Comparison of ENCODE assay signal across 8 cellular contexts in the genomic region with DNA sequence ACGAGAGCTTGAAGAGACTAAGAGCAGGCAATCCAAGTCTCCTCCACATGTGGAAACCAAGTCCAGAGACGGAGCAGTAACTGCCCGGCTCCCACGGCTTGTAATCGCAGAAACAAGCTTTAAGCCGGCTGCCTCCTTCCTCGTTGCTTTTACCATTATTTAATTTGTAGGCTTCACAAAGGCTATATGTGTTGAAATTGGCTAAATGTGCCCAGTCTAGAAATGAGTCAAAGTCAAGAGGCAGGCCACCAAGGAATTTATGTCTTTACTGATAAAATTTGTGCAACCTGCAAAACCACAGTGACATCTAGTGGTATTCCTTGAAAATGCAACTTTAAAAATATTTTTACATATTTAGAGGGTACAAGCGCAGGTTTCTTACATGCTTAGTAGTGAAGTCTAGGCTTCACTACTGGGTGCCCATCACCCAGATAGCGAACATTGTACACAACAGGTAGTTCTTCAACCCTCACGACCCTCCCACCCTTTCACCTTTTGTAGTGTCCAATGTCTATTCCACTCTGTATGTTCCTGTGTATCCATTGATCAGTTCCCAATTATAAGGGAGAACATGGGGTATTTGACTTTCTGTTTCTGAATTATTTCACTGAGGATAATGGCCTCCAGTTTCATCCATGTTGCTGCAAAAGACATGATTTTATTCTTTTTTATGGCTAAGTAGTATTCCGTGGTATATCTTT. TPM values are rescaled to one million over a fixed set of nuclear protein-coding genes. Genes with fewer than 3 reads are reported as not detected.
A peak's percentile ranks its signal among the peaks of the same experiment; 100 is the strongest.
DNase-seq lines count a peak whose midpoint lies in the region; ATAC-seq and TF ChIP-seq lines count a peak whose summit lies in the region.

No MANE protein-coding gene starts in this region.

- ATAC-seq in GM21717 (IDR thresholded peaks at IDR 0.05; ENCODE audit: unreplicated experiment) (peak; percentile 56), right cardiac atrium (peak; percentile 79), HG03175 (IDR thresholded peaks at IDR 0.05; ENCODE audit: unreplicated experiment) (no peak), HG03565 (IDR thresholded peaks at IDR 0.05; ENCODE audit: unreplicated experiment) (no peak)

- intact Hi-C loops in adrenal gland (cut with DNase I) (no loop called here), right cardiac atrium (cut with DNase I) (loop anchor here in 2 of 4 donors (10.0 kb wide), 3 partner anchors 1058 to 1368 kb away; no protein-coding TSS in a partner anchor)

- no peak for TF ChIP-seq POLR2A in adrenal gland (IDR thresholded peaks at IDR 0.05)

- H3K36me3 ChIP-seq in adrenal gland (replicated peaks in 1 of 2) (no peaks in the 10 kb centered on the region), skeletal muscle satellite cell (ENCODE audit: insufficient read depth, low read length) (no peaks in the 10 kb centered on the region)

- H3K27ac ChIP-seq in adrenal gland (no peak overlapping the region), right cardiac atrium (ENCODE audit: low read length) (no peak overlapping the region)

- no peak overlapping the region for H3K4me3 ChIP-seq in adrenal gland
- no peak overlapping the region for H3K4me3 ChIP-seq in right cardiac atrium (ENCODE audit: low read length)
- no peak overlapping the region for H3K4me3 ChIP-seq in skeletal muscle satellite cell (ENCODE audit: low read length)

- DNase-seq in DMS79 treated with DMSO at 0.1 percent for 48 hours (lab: John Stamatoyannopoulos, UW): peak; percentile 46
- DNase-seq in NCI-H2107 (lab: John Stamatoyannopoulos, UW): peak; percentile 6
- peak in 3 of 7 donors; percentile 26 to 39 (median 29) for DNase-seq in adrenal gland
- DNase-seq in right cardiac atrium: peak in 2 of 3 donors; percentile 37 to 42

- peaks cover 9% of the 10 kb centered on the region for H3K27me3 ChIP-seq in adrenal gland
- no peaks in the 10 kb centered on the region for H3K27me3 ChIP-seq in right cardiac atrium (ENCODE audit: control insufficient read depth, insufficient read depth)
- peaks cover 9% of the 10 kb centered on the region for H3K27me3 ChIP-seq in skeletal muscle satellite cell (ENCODE audit: control insufficient read depth, insufficient read depth, low read length)

- TF ChIP-seq CTCF in adrenal gland (IDR thresholded peaks at IDR 0.05): peak; percentile 67 to 83 (median 75)

- H3K9ac ChIP-seq in skeletal muscle satellite cell (ENCODE audit: low read depth, low read length): no peak overlapping the region

- 38 to 46% (median 42%) methylated on average over 11 of the region's 11 CpGs for WGBS in adrenal gland, 4 donors
- WGBS in right cardiac atrium: 32% methylated on average over 11 of the region's 11 CpGs

- no peaks in the 10 kb centered on the region for H3K9me3 ChIP-seq in adrenal gland (replicated peaks in 1 of 3)
- H3K9me3 ChIP-seq in right cardiac atrium (ENCODE audit: control insufficient read depth, low read length): no peaks in the 10 kb centered on the region
- no peaks in the 10 kb centered on the region for H3K9me3 ChIP-seq in skeletal muscle satellite cell (replicated peaks; ENCODE audit: low read length)

- peak overlapping the region; percentile 30 for H3K4me2 ChIP-seq in skeletal muscle satellite cell (ENCODE audit: low read length)

- H3K4me1 ChIP-seq in adrenal gland (replicated peaks in 1 of 2): peaks cover 0 to 6% of the 10 kb centered on the region in 2 donors
- no peaks in the 10 kb centered on the region for H3K4me1 ChIP-seq in right cardiac atrium (ENCODE audit: control insufficient read depth, insufficient read depth, low read length)
- H3K4me1 ChIP-seq in skeletal muscle satellite cell (ENCODE audit: control insufficient read depth, insufficient read depth, low read length): peaks cover 17% of the 10 kb centered on the region

RNA-seq across cellular contexts. Expression of gene EBF1, which starts 33.5 kb away (rescaled TPM):
- 10 to 100 TPM in 2 of 8 donors, 1 to 10 TPM in 6; 4.0 to 12.2 (median 8.2) TPM for total RNA-seq in adrenal gland
- 1 to 10 TPM; 2.6 to 7.3 (median 5.2) TPM for polyA plus RNA-seq in adrenal gland
- 10 to 100 TPM; 15.5 to 20.0 (median 17.5) TPM for total RNA-seq in right cardiac atrium
- 7.6 TPM for polyA plus RNA-seq in right cardiac atrium
- 20.0 and 21.2 TPM in 2 replicates for total RNA-seq in skeletal muscle satellite cell (2012; rRNA removed)

Comparison
In these comparisons a context has a peak if more than half of its experiments do, and no peak if none do; other contexts are left out.
1. ATAC-seq: peak in GM21717 (single experiment) and right cardiac atrium (2 of 2); none in HG03175 (single experiment) and HG03565 (single experiment).